In the genomic region with DNA sequence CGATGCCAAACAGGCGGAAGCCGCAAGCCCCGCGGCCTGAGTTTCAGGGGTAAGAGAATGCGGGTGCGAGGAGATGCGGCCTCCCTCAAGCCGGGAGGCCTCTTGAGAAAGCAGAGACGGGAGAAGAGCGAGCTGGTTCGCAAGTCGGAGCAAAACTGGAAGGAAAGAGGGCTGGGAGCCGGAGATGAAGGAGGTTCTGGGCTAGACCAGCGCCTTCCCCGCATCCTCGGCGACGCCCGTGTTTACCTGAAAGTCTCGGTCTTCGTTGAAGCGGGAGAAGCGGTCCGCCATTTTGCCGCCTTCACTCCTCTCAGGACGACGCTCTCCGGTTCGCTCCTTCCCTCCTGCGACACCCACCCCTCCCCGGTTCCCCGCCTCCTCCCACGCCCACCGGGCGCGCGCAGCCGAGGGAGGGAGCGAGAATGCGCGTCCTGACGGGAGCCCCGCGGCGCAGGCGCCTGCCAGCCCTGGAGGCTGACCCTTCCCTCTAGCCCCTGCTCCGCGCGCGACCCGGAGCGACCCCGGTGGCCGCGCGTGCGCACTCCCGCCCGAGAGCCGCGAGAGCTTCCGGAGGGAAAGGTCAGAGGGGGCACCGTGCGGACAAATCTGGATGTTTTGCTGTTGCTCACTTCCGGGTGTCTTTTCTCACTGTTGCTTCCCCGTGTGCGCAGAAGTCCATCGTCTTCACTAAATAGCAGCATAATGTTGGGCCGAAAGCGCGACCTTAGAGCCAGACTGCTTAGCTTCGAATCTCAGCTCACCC, we compare ENCODE assay signal across 8 cellular contexts. TPM values are rescaled to one million over a fixed set of nuclear protein-coding genes. Genes with fewer than 3 reads are reported as not detected.
A peak's percentile ranks its signal among the peaks of the same experiment; 100 is the strongest.
DNase-seq lines count a peak whose midpoint lies in the region; TF ChIP-seq lines count a peak whose summit lies in the region.

A gene (minus strand): TSS at position 327 of the 763 bp plus-strand sequence. CDS start 36 bp downstream, at position 291.

- no peak for TF ChIP-seq CTCF in GM20000 (IDR thresholded peaks at IDR 0.05; ENCODE audit: extremely low read depth, missing control alignments)

- peak; percentile 92 for DNase-seq in CMK (ENCODE audit: low read depth)
- peak; percentile 98 for DNase-seq in GM20000 (ENCODE audit: low spot score)
- peak; percentile 91 for DNase-seq in HT-29 (ENCODE audit: low spot score)
- peak; percentile 97 for DNase-seq in NK-92 treated with Interleukin-12 subunit alpha and Interleukin-12 subunit beta, amount 100 ng/mL, for 24 hours (lab: John Stamatoyannopoulos, UW)
- peak; percentile 97 for DNase-seq in activated CD8-positive, alpha-beta memory T cell treated with anti-CD3 and anti-CD28 coated beads for 24 hours
- peak; percentile 95 for DNase-seq in effector CD8-positive, alpha-beta T cell (lab: John Stamatoyannopoulos, UW)
- peak; percentile 95 for DNase-seq in medulla oblongata (ENCODE audit: extremely low spot score)
- DNase-seq in stimulated activated CD4-positive, alpha-beta T cell treated with anti-CD3 and anti-CD28 coated beads, TNF-alpha, amount 100 ng/mL, for 48 hours (ENCODE audit: low read depth in 3 of 3) = peak; percentile 90 to 91 (median 90)

RNA-seq across cellular contexts. Expression of the gene that starts here (rescaled TPM):
- total RNA-seq in HT-29 (2014; rRNA removed; shearing (Covaris generic)) = 13.1 and 13.9 TPM in 2 replicates

Comparison
In these comparisons a context has a peak if more than half of its experiments do, and no peak if none do; other contexts are left out.
1. Peak in every context shown above with its lines: DNase-seq.